ENCODE assay signal across 9 cellular contexts in the genomic region with DNA sequence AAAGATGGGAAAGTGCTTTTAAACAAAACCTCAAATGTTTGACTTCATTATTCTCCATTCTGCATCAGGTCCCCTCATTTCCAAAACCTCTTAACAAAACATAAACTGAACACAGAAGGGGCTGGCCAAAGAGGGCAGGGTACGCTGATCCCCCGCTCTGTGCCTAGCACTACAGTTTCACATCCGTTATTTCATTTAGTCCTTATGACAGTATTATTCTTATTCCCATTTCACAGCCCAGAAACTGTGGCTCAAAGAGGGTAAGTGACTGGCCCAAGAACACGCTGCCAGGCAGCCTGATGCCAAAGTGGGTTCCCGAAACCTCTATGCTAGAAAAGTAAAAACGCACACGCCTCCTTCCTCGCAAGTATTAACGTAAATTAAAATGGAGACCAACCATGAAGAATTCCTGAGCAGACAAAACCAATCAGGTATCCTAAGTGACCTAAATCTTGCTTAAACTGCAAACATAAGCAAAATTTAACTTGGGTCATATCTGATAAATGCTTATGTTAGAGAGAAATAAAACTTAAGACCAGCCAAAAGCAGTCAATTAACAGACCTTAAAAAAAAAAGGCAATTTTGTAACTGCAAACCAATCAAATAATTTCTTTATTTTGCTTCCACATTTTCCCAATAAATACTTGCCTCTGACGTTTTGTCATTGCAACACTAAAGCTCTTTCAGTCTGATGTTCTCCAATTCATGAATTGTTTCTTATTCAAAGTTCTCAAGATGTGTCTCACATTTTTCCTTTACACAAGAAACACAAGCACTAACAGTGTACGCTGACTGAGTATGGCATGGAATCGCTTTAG. TPM values are rescaled to one million over a fixed set of nuclear protein-coding genes. Genes with fewer than 3 reads are reported as not detected.
DNase-seq lines count a peak whose midpoint lies in the region; ATAC-seq and TF ChIP-seq lines count a peak whose summit lies in the region.
"Had no signal": no experiment of that assay in that cellular context is flagged by ENCODE, and none has a peak within 500 bp of the region (broad histone marks: within the 10 kb centered on the region; RNA-seq: fewer than 3 reads in every experiment).

No MANE protein-coding gene starts in this region.

- H3K4me3 ChIP-seq in ascending aorta, result peak overlapping the region; percentile 72 to 82
- H3K4me3 ChIP-seq in right lobe of liver, result peak overlapping the region; percentile 51 to 81 (median 78)
- peak overlapping the region; percentile 79 to 99 for H3K4me3 ChIP-seq in tibial artery

- H3K36me3 Mint-ChIP-seq in activated T-cell treated with anti-CD3 and anti-CD28 coated beads, Interleukin-2, amount 50 U/mL, for 24 hours (ENCODE audit: low read depth), result peaks cover 4% of the 10 kb centered on the region

- no peaks in the 10 kb centered on the region for H3K27me3 ChIP-seq in ascending aorta
- no peaks in the 10 kb centered on the region for H3K27me3 ChIP-seq in right lobe of liver
- H3K27me3 ChIP-seq in tibial artery, result no peaks in the 10 kb centered on the region

- H3K4me1 ChIP-seq in ascending aorta, result peaks cover 7 to 25% of the 10 kb centered on the region in 2 donors
- H3K4me1 ChIP-seq in right lobe of liver, result peaks cover 0 to 18% (median 12%) of the 10 kb centered on the region in 4 donors
- H3K4me1 ChIP-seq in tibial artery, result peaks cover 0 to 36% (median 28%) of the 10 kb centered on the region in 4 donors

- no peaks in the 10 kb centered on the region for H3K9me3 Mint-ChIP-seq in activated T-cell treated with anti-CD3 and anti-CD28 coated beads, Interleukin-2, amount 50 U/mL, for 24 hours

- no peak for TF ChIP-seq POLR2A in right lobe of liver (IDR thresholded peaks at IDR 0.05)

- H3K36me3 ChIP-seq in ascending aorta (no peaks in the 10 kb centered on the region), right lobe of liver (no peaks in the 10 kb centered on the region), tibial artery (peaks cover 0 to 1% (median 0%) of the 10 kb centered on the region in 3 donors)

- no peaks in the 10 kb centered on the region for H3K27me3 Mint-ChIP-seq in activated T-cell treated with anti-CD3 and anti-CD28 coated beads, Interleukin-2, amount 50 U/mL, for 24 hours

- H3K27ac ChIP-seq in ascending aorta (peak overlapping the region; percentile 86 to 94), right lobe of liver (peak overlapping the region; percentile 88 to 99 (median 93)), tibial artery (peak overlapping the region; percentile 87 to 94)

- peak overlapping the region; percentile 100 for H3K27ac Mint-ChIP-seq in activated T-cell treated with anti-CD3 and anti-CD28 coated beads, Interleukin-2, amount 50 U/mL, for 24 hours

- no peak for DNase-seq in activated T-cell treated with anti-CD3 and anti-CD28 coated beads, Interleukin-2, amount 50 U/mL, for 24 hours
- DNase-seq in activated T-cell treated with anti-CD3 and anti-CD28 coated beads, Interleukin-2, amount 50 U/mL, for 1 hour, result no peak
- DNase-seq in ascending aorta (ENCODE audit: low spot score in 2 of 2) (peak in 1 of 2 donors; percentile 62), right lobe of liver (no peak), tibial artery (no peak), DMS53 treated with DMSO at 0.1 percent for 48 hours (lab: John Stamatoyannopoulos, UW; ENCODE audit: unreplicated experiment) (no peak)

- intact Hi-C loops in ascending aorta (cut with DNase I), result loop anchor here (5.0 kb wide), 1 partner anchor 181 kb away; no protein-coding TSS in a partner anchor
- intact Hi-C loops in right lobe of liver (cut with DNase I), result no loop called here
- intact Hi-C loops in tibial artery (cut with DNase I; ENCODE audit: low total_unique reads), result no loop called here

- TF ChIP-seq CTCF in ascending aorta (IDR thresholded peaks at IDR 0.05) (no peak), right lobe of liver (IDR thresholded peaks at IDR 0.05) (no peak), tibial artery (IDR thresholded peaks at IDR 0.05) (no peak)

- no peak for ATAC-seq in right lobe of liver
- ATAC-seq in GM19467 (IDR thresholded peaks at IDR 0.05; ENCODE audit: unreplicated experiment), result no peak
- ATAC-seq in HG03439 (IDR thresholded peaks at IDR 0.05; ENCODE audit: unreplicated experiment), result no peak

- H3K4me3 Mint-ChIP-seq in activated T-cell treated with anti-CD3 and anti-CD28 coated beads, Interleukin-2, amount 50 U/mL, for 24 hours, result peak overlapping the region; percentile 91

- peaks cover 48% of the 10 kb centered on the region for H3K4me1 Mint-ChIP-seq in activated T-cell treated with anti-CD3 and anti-CD28 coated beads, Interleukin-2, amount 50 U/mL, for 24 hours (ENCODE audit: low read depth)

- 60% methylated on average over 12 of the region's 12 CpGs for WGBS in right lobe of liver (ENCODE audit: insufficient coverage, low coverage, low lambda C conversion rate, missing lambda C conversion rate)

- H3K9me3 ChIP-seq in ascending aorta, result no peaks in the 10 kb centered on the region
- H3K9me3 ChIP-seq in right lobe of liver, result no peaks in the 10 kb centered on the region
- no peaks in the 10 kb centered on the region for H3K9me3 ChIP-seq in tibial artery

RNA-seq across cellular contexts. Expression of gene CASP9, which starts 0.7 kb away (rescaled TPM):
- 15.5 TPM for total RNA-seq in ascending aorta
- 1 to 10 TPM; 2.3 to 9.0 (median 8.2) TPM for total RNA-seq in right lobe of liver

RNA-seq across cellular contexts. Expression of gene DNAJC16, which starts 3.3 kb away (rescaled TPM):
- total RNA-seq in ascending aorta (11.4 TPM), right lobe of liver (10 to 100 TPM in 4 of 6 experiments, 1 to 10 TPM in 2; 8.4 to 15.0 (median 11.9) TPM)

RNA-seq across cellular contexts. Expression of gene CELA2B, which starts 47.4 kb away (rescaled TPM):
- total RNA-seq in ascending aorta (not detected), right lobe of liver (not detected)
- total RNA-seq: glomerular endothelial cell had no signal
